In the genomic region with DNA sequence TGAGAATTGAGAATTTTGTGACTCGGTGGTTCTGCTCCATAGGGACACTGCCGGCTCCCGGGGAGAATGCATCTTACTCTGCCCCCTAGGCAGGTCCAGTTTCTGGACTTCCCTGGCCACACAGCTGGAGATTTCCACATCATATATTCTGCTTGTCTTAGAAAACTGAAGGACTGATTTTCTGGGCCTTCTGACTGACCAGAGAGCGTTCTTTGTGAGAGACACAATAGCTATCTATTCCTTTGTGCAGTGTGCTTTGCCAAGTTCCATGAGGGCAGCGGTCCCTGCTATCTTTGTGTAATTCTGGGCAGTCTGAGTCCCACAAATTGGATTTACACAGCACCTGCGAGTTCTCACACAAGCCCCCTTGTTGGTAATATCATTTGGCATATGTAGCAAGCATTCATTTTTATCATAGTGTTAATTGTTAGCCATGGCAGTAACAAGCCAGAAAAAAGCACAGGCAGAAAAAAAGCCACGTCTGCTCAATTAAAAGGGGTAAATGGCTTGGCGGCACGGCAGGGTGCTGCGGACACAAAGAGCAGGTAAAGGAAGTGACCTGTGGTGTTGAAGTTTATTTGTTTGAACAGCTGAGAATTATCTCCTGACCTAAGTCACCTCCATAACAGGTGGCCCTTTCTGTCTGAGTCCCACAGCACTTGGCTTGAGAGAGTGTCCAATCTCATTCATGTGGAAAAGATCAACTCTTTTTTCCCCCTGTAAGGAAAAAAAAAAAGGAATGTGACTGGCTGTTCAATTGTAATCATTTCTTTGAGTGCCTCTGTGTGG, we compare ENCODE assay signal across 16 cellular contexts.
DNase-seq lines count a peak whose midpoint lies in the region; ATAC-seq and TF ChIP-seq lines count a peak whose summit lies in the region.
"Had no signal": no experiment of that assay in that cellular context is flagged by ENCODE, and none has a peak within 500 bp of the region (broad histone marks: within the 10 kb centered on the region; RNA-seq: fewer than 3 reads in every experiment).

No MANE protein-coding gene starts in this region.

- DNase-seq in COR-L47 (lab: John Stamatoyannopoulos, UW) (peak; percentile 95), NCI-H2081 (lab: John Stamatoyannopoulos, UW) (peak; percentile 85 to 97), anterior cingulate cortex (lab: John Stamatoyannopoulos, UW) (peak in 50 of 58 donors; percentile 6 to 89 (median 60)), inferior parietal cortex (ENCODE audit: extremely low spot score) (peak; percentile 84), type B pancreatic cell (ENCODE audit: extremely low spot score, unreplicated experiment) (no peak), hepatic stellate cell (ENCODE audit: low spot score) (no peak)
- DNase-seq: activated CD4-positive, CD25-positive, alpha-beta regulatory T cell treated with anti-CD3 and anti-CD28 coated beads, Interleukin-2, amount 50 U/mL, for 72 hours; activated T-cell treated with anti-CD3 and anti-CD28 coated beads, Interleukin-2, amount 50 U/mL, for 48 hours; DND-41; Kasumi-1; kidney; natural killer cell; NK-92 treated with Interleukin-12 subunit alpha and Interleukin-12 subunit beta, amount 100 ng/mL, for 24 hours; stimulated activated CD4-positive, alpha-beta T cell treated with anti-CD3 and anti-CD28 coated beads, Interleukin-12 subunit alpha, Interleukin-12 subunit beta, amount 100 ng/mL, for 4 hours had no signal

- H3K36me3 Mint-ChIP-seq in type B pancreatic cell = no peaks in the 10 kb centered on the region
- H3K36me3 Mint-ChIP-seq: natural killer cell had no signal

- no peak for ATAC-seq in GM21447 (IDR thresholded peaks at IDR 0.05; ENCODE audit: unreplicated experiment)
- ATAC-seq in HG02840 (IDR thresholded peaks at IDR 0.05; ENCODE audit: low FRiP score, unreplicated experiment) = no peak
- ATAC-seq: natural killer cell had no signal

- H3K27ac Mint-ChIP-seq in type B pancreatic cell = no peak overlapping the region
- H3K27ac Mint-ChIP-seq: natural killer cell had no signal

- H3K27me3 Mint-ChIP-seq in type B pancreatic cell = peaks cover 16% of the 10 kb centered on the region

- peaks cover 34% of the 10 kb centered on the region for H3K4me1 Mint-ChIP-seq in type B pancreatic cell (ENCODE audit: unreplicated experiment)
- H3K4me1 Mint-ChIP-seq: natural killer cell had no signal

- H3K9me3 Mint-ChIP-seq in type B pancreatic cell = no peaks in the 10 kb centered on the region

- no peak for TF ChIP-seq CTCF in type B pancreatic cell (conservative IDR thresholded peaks at IDR 0.05)

- no peak overlapping the region for H3K4me3 Mint-ChIP-seq in type B pancreatic cell
- H3K4me3 Mint-ChIP-seq: natural killer cell had no signal

Comparison
In these comparisons a context has a peak if more than half of its experiments do, and no peak if none do; other contexts are left out.
1. DNase-seq: peak in COR-L47 (single experiment), NCI-H2081 (2 of 2), anterior cingulate cortex (50 of 58) and inferior parietal cortex (single experiment); none in type B pancreatic cell (single experiment) and hepatic stellate cell (single experiment).